1 cellular context compared by ENCODE assay signal in the genomic region with DNA sequence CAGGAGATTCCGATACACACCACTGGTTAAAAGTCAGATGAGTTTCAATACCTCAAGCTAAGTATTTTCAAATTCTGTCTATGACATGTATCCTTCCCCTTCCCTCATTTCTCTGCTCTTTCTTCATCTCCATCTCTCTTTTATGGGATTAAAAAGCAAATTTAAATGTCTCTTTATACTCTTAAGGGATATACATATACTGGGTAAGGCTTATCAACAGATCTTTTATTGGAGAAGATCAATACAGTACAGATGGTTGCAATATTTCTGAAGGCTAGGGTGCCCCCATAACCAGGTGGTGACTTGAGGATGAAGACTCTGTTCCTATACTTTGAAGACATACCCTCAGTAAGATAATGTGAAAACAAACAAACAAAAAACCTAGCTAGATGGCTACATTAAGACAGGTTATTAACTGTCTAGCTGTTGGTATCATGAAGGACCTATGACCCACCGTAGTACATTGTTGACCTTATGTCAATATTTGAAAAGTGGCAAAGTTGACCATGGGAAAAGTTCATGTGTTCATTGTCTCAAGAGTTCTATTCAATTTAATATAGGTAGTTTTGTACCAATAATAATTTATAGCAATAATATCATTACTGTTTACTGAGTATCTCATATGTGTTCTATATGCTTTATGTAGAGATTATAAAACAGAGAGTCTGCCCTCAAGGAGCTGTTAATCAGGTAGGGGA.
A peak's percentile ranks its signal among the peaks of the same experiment; 100 is the strongest.
TF ChIP-seq lines count a peak whose summit lies in the region.

No MANE protein-coding gene starts in this region.

TF ChIP-seq in HepG2, 621 proteins besides CTCF, POLR2A, EP300 and RAD21 (continued from another document and continues in another):
- TF ChIP-seq ZNF430 (CRISPR knock-in tag; IDR thresholded peaks at IDR 0.05) = no peak
- no peak for TF ChIP-seq MTA3 (CRISPR knock-in tag; IDR thresholded peaks at IDR 0.05)
- TF ChIP-seq ZNF772 (CRISPR knock-in tag; IDR thresholded peaks at IDR 0.05) = no peak
- TF ChIP-seq ZNF746 (CRISPR knock-in tag; IDR thresholded peaks at IDR 0.05) = no peak
- peak; percentile 78 for TF ChIP-seq NFIC (IDR thresholded peaks at IDR 0.05; ENCODE audit: low read length)
- TF ChIP-seq ZBTB38 (CRISPR knock-in tag; IDR thresholded peaks at IDR 0.05) = no peak
- TF ChIP-seq, protein P1, sequence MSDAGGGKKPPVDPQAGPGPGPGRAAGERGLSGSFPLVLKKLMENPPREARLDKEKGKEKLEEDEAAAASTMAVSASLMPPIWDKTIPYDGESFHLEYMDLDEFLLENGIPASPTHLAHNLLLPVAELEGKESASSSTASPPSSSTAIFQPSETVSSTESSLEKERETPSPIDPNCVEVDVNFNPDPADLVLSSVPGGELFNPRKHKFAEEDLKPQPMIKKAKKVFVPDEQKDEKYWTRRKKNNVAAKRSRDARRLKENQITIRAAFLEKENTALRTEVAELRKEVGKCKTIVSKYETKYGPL (CRISPR knock-in tag; IDR thresholded peaks at IDR 0.05) = no peak
- peak; percentile 48; the same call in 1 of the 2 replicates for TF ChIP-seq RCOR2 (CRISPR knock-in tag; IDR thresholded peaks at IDR 0.05)
- TF ChIP-seq KDM5A (IDR thresholded peaks at IDR 0.05; ENCODE audit: borderline replicate concordance, low read length) = no peak
- TF ChIP-seq, protein P2, sequence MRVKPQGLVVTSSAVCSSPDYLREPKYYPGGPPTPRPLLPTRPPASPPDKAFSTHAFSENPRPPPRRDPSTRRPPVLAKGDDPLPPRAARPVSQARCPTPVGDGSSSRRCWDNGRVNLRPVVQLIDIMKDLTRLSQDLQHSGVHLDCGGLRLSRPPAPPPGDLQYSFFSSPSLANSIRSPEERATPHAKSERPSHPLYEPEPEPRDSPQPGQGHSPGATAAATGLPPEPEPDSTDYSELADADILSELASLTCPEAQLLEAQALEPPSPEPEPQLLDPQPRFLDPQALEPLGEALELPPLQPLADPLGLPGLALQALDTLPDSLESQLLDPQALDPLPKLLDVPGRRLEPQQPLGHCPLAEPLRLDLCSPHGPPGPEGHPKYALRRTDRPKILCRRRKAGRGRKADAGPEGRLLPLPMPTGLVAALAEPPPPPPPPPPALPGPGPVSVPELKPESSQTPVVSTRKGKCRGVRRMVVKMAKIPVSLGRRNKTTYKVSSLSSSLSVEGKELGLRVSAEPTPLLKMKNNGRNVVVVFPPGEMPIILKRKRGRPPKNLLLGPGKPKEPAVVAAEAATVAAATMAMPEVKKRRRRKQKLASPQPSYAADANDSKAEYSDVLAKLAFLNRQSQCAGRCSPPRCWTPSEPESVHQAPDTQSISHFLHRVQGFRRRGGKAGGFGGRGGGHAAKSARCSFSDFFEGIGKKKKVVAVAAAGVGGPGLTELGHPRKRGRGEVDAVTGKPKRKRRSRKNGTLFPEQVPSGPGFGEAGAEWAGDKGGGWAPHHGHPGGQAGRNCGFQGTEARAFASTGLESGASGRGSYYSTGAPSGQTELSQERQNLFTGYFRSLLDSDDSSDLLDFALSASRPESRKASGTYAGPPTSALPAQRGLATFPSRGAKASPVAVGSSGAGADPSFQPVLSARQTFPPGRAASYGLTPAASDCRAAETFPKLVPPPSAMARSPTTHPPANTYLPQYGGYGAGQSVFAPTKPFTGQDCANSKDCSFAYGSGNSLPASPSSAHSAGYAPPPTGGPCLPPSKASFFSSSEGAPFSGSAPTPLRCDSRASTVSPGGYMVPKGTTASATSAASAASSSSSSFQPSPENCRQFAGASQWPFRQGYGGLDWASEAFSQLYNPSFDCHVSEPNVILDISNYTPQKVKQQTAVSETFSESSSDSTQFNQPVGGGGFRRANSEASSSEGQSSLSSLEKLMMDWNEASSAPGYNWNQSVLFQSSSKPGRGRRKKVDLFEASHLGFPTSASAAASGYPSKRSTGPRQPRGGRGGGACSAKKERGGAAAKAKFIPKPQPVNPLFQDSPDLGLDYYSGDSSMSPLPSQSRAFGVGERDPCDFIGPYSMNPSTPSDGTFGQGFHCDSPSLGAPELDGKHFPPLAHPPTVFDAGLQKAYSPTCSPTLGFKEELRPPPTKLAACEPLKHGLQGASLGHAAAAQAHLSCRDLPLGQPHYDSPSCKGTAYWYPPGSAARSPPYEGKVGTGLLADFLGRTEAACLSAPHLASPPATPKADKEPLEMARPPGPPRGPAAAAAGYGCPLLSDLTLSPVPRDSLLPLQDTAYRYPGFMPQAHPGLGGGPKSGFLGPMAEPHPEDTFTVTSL (CRISPR knock-in tag; IDR thresholded peaks at IDR 0.05; ENCODE audit: borderline replicate concordance) = peak; percentile 85; the same call in 1 of the 2 replicates
- TF ChIP-seq, protein P3, sequence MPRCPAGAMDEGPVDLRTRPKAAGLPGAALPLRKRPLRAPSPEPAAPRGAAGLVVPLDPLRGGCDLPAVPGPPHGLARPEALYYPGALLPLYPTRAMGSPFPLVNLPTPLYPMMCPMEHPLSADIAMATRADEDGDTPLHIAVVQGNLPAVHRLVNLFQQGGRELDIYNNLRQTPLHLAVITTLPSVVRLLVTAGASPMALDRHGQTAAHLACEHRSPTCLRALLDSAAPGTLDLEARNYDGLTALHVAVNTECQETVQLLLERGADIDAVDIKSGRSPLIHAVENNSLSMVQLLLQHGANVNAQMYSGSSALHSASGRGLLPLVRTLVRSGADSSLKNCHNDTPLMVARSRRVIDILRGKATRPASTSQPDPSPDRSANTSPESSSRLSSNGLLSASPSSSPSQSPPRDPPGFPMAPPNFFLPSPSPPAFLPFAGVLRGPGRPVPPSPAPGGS (CRISPR knock-in tag; IDR thresholded peaks at IDR 0.05) = no peak
- no peak for TF ChIP-seq NONO (IDR thresholded peaks at IDR 0.05)
- 0 out of 2 replicates have a peak, but pooled peaks have one; percentile 28 for TF ChIP-seq NONO (CRISPR knock-in tag; conservative IDR thresholded peaks at IDR 0.05)
- no peak for TF ChIP-seq MIER3 (CRISPR knock-in tag; IDR thresholded peaks at IDR 0.05; ENCODE audit: borderline replicate concordance)
- TF ChIP-seq ZFP36 (IDR thresholded peaks at IDR 0.05; ENCODE audit: borderline replicate concordance, low read depth, low read length, partially characterized antibody) = no peak
- no peak for TF ChIP-seq HDAC6 (IDR thresholded peaks at IDR 0.05; ENCODE audit: low read depth, low read length)
- TF ChIP-seq ZNF235 (CRISPR knock-in tag; IDR thresholded peaks at IDR 0.05; ENCODE audit: borderline replicate concordance) = no peak
- TF ChIP-seq, protein P4, sequence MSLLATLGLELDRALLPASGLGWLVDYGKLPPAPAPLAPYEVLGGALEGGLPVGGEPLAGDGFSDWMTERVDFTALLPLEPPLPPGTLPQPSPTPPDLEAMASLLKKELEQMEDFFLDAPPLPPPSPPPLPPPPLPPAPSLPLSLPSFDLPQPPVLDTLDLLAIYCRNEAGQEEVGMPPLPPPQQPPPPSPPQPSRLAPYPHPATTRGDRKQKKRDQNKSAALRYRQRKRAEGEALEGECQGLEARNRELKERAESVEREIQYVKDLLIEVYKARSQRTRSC (CRISPR knock-in tag; IDR thresholded peaks at IDR 0.05; ENCODE audit: low read depth) = no peak
- TF ChIP-seq, protein P5, sequence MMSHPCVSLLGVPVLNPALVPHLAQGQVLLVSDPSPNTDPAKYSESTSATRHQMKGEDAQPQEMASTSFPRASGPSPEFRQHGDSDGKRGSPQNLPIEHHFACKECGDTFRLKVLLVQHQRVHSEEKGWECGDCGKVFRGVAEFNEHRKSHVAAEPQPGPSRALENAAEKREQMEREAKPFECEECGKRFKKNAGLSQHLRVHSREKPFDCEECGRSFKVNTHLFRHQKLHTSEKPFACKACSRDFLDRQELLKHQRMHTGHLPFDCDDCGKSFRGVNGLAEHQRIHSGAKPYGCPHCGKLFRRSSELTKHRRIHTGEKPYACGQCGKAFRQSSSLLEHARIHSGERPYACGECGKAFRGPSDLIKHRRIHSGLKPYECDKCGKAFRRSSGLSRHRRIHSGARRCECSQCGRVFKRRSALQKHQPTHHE (CRISPR knock-in tag; IDR thresholded peaks at IDR 0.05; ENCODE audit: borderline replicate concordance) = no peak
- no peak for TF ChIP-seq HNRNPLL (IDR thresholded peaks at IDR 0.05; ENCODE audit: low read depth, low read length, poor library complexity, severe bottlenecking)
- no peak for TF ChIP-seq ELF1 (CRISPR knock-in tag; IDR thresholded peaks at IDR 0.05)
- TF ChIP-seq DNMT1 (CRISPR knock-in tag; IDR thresholded peaks at IDR 0.05) = no peak
- TF ChIP-seq, protein P6, sequence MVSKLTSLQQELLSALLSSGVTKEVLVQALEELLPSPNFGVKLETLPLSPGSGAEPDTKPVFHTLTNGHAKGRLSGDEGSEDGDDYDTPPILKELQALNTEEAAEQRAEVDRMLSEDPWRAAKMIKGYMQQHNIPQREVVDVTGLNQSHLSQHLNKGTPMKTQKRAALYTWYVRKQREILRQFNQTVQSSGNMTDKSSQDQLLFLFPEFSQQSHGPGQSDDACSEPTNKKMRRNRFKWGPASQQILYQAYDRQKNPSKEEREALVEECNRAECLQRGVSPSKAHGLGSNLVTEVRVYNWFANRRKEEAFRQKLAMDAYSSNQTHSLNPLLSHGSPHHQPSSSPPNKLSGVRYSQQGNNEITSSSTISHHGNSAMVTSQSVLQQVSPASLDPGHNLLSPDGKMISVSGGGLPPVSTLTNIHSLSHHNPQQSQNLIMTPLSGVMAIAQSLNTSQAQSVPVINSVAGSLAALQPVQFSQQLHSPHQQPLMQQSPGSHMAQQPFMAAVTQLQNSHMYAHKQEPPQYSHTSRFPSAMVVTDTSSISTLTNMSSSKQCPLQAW (CRISPR knock-in tag; IDR thresholded peaks at IDR 0.05) = no peak
- no peak for TF ChIP-seq KDM5B (CRISPR knock-in tag; IDR thresholded peaks at IDR 0.05; ENCODE audit: borderline replicate concordance)
- TF ChIP-seq, protein P7, sequence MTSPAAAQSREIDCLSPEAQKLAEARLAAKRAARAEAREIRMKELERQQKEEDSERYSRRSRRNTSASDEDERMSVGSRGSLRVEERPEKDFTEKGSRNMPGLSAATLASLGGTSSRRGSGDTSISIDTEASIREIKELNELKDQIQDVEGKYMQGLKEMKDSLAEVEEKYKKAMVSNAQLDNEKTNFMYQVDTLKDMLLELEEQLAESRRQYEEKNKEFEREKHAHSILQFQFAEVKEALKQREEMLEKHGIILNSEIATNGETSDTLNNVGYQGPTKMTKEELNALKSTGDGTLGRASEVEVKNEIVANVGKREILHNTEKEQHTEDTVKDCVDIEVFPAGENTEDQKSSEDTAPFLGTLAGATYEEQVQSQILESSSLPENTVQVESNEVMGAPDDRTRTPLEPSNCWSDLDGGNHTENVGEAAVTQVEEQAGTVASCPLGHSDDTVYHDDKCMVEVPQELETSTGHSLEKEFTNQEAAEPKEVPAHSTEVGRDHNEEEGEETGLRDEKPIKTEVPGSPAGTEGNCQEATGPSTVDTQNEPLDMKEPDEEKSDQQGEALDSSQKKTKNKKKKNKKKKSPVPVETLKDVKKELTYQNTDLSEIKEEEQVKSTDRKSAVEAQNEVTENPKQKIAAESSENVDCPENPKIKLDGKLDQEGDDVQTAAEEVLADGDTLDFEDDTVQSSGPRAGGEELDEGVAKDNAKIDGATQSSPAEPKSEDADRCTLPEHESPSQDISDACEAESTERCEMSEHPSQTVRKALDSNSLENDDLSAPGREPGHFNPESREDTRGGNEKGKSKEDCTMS (CRISPR knock-in tag; conservative IDR thresholded peaks at IDR 0.05) = no peak
- TF ChIP-seq ZNF549 (CRISPR knock-in tag; IDR thresholded peaks at IDR 0.05) = no peak
- peak; percentile 41 for TF ChIP-seq ASH2L (IDR thresholded peaks at IDR 0.05; ENCODE audit: insufficient read length, low read depth, low read length)
- TF ChIP-seq, protein P8, sequence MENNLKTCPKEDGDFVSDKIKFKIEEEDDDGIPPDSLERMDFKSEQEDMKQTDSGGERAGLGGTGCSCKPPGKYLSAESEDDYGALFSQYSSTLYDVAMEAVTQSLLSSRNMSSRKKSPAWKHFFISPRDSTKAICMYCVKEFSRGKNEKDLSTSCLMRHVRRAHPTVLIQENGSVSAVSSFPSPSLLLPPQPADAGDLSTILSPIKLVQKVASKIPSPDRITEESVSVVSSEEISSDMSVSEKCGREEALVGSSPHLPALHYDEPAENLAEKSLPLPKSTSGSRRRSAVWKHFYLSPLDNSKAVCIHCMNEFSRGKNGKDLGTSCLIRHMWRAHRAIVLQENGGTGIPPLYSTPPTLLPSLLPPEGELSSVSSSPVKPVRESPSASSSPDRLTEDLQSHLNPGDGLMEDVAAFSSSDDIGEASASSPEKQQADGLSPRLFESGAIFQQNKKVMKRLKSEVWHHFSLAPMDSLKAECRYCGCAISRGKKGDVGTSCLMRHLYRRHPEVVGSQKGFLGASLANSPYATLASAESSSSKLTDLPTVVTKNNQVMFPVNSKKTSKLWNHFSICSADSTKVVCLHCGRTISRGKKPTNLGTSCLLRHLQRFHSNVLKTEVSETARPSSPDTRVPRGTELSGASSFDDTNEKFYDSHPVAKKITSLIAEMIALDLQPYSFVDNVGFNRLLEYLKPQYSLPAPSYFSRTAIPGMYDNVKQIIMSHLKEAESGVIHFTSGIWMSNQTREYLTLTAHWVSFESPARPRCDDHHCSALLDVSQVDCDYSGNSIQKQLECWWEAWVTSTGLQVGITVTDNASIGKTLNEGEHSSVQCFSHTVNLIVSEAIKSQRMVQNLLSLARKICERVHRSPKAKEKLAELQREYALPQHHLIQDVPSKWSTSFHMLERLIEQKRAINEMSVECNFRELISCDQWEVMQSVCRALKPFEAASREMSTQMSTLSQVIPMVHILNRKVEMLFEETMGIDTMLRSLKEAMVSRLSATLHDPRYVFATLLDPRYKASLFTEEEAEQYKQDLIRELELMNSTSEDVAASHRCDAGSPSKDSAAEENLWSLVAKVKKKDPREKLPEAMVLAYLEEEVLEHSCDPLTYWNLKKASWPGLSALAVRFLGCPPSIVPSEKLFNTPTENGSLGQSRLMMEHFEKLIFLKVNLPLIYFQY (CRISPR knock-in tag; IDR thresholded peaks at IDR 0.05; ENCODE audit: borderline replicate concordance) = no peak
- no peak for TF ChIP-seq NFYC (CRISPR knock-in tag; IDR thresholded peaks at IDR 0.05)
- TF ChIP-seq, protein P9, sequence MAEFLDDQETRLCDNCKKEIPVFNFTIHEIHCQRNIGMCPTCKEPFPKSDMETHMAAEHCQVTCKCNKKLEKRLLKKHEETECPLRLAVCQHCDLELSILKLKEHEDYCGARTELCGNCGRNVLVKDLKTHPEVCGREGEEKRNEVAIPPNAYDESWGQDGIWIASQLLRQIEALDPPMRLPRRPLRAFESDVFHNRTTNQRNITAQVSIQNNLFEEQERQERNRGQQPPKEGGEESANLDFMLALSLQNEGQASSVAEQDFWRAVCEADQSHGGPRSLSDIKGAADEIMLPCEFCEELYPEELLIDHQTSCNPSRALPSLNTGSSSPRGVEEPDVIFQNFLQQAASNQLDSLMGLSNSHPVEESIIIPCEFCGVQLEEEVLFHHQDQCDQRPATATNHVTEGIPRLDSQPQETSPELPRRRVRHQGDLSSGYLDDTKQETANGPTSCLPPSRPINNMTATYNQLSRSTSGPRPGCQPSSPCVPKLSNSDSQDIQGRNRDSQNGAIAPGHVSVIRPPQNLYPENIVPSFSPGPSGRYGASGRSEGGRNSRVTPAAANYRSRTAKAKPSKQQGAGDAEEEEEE (CRISPR knock-in tag; IDR thresholded peaks at IDR 0.05; ENCODE audit: borderline replicate concordance) = no peak
- TF ChIP-seq FIP1L1 (IDR thresholded peaks at IDR 0.05; ENCODE audit: borderline replicate concordance, insufficient read depth, low read depth, low read length) = no peak
- TF ChIP-seq MAFF (IDR thresholded peaks at IDR 0.05; ENCODE audit: low read depth, low read length) = no peak
- no peak for TF ChIP-seq ZNF816 (CRISPR knock-in tag; IDR thresholded peaks at IDR 0.05; ENCODE audit: borderline replicate concordance)
- TF ChIP-seq, protein P10, sequence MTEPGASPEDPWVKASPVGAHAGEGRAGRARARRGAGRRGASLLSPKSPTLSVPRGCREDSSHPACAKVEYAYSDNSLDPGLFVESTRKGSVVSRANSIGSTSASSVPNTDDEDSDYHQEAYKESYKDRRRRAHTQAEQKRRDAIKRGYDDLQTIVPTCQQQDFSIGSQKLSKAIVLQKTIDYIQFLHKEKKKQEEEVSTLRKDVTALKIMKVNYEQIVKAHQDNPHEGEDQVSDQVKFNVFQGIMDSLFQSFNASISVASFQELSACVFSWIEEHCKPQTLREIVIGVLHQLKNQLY (CRISPR knock-in tag; IDR thresholded peaks at IDR 0.05) = peak; percentile 76; the same call in 1 of the 2 replicates
